In the genomic region with DNA sequence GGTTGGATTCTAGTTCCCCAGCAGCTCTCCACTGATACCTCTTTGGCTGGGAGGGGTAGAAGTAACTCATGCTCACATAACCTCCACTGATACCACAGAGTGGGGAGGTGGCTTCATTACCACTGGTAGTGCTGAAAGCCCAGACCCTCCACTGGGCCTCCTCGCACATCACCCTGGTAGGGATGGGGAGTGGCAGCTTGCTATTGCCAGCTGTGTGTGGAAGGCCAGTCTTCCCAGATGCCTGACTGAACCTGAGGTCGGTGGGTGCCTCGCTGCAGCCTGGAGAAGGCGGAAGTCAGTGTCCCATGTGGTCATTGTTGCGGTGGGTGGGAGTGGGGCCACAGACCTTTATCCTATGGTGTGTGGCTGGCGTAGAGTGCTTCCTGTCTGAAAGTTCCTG, we compare ENCODE assay signal across 22 cellular contexts.
"Had no signal": no experiment of that assay in that cellular context is flagged by ENCODE, and none has a peak within 500 bp of the region (broad histone marks: within the 10 kb centered on the region; RNA-seq: fewer than 3 reads in every experiment).

No MANE protein-coding gene starts in this region.

- H3K4me1 Mint-ChIP-seq: endodermal cell had no signal

- H3K4me3 Mint-ChIP-seq: dendritic cell treated with granulocyte-macrophage colony-stimulating factor and Interleukin-4, amounts not matched to agents 40 ng/mL and 50 ng/mL, for 4 days; effector memory CD8-positive, alpha-beta T cell; endodermal cell; mesothelial cell of epicardium had no signal

- H3K36me3 Mint-ChIP-seq: mesothelial cell of epicardium had no signal

- DNase-seq: colonic mucosa; cortex of kidney; effector CD8-positive, alpha-beta T cell; effector memory CD8-positive, alpha-beta T cell; endodermal cell; erythroblast; foreskin keratinocyte; head of caudate nucleus; heart right ventricle; hippocampal formation; left cardiac atrium; left ventricle myocardium superior; lower lobe of right lung; mesenchymal stem cell; mucosa of descending colon had no signal

- H3K27ac Mint-ChIP-seq: dendritic cell treated with granulocyte-macrophage colony-stimulating factor and Interleukin-4, amounts not matched to agents 40 ng/mL and 50 ng/mL, for 4 days; effector memory CD8-positive, alpha-beta T cell; endodermal cell; mesothelial cell of epicardium had no signal

- FAIRE-seq: frontal cortex, islet of Langerhans, keratinocyte had no signal

- H3K4me3 ChIP-seq: colonic mucosa, gastroesophageal sphincter, heart right ventricle, left lung, lower lobe of right lung, mucosa of descending colon had no signal

- H3K27me3 Mint-ChIP-seq: dendritic cell treated with granulocyte-macrophage colony-stimulating factor and Interleukin-4, amounts not matched to agents 40 ng/mL and 50 ng/mL, for 4 days; effector memory CD8-positive, alpha-beta T cell had no signal
